In the genomic region with DNA sequence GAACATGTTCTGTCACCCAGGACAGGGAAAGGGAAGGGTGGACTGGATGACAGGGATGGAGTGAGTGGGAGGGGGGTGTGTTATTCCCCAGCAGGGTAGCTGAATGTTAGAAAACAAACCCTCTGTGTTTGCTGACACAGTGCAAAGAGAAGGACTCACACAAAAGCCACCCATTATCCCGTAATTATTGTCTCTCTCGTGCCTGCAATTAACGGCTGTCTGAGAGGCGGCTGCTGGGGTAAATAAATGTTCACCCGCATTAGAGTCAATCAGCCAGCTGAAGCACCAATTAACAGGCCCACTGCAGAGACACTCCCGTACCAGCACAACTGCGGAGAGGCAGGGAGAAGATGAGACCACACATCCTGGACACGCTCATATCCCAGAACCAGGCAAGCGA, we compare ENCODE assay signal across 15 cellular contexts. TPM values are rescaled to one million over a fixed set of nuclear protein-coding genes. Genes with fewer than 3 reads are reported as not detected.
A peak's percentile ranks its signal among the peaks of the same experiment; 100 is the strongest.
DNase-seq lines count a peak whose midpoint lies in the region; ATAC-seq and TF ChIP-seq lines count a peak whose summit lies in the region.
"Had no signal": no experiment of that assay in that cellular context is flagged by ENCODE, and none has a peak within 500 bp of the region (broad histone marks: within the 10 kb centered on the region; RNA-seq: fewer than 3 reads in every experiment).

No MANE protein-coding gene starts in this region.

- POLR2A ChIA-PET in WTC11 (lab: Charles Lee): no interaction called here

- ATAC-seq in WTC11 (no peak), GM21723 (IDR thresholded peaks at IDR 0.05; ENCODE audit: unreplicated experiment) (no peak)
- ATAC-seq: GM12878, HCT116, K562, natural killer cell had no signal

- peaks cover 12% of the 10 kb centered on the region for H3K27me3 Mint-ChIP-seq in WTC11 (ENCODE audit: low read depth)

- H3K36me3 Mint-ChIP-seq in WTC11: no peaks in the 10 kb centered on the region
- H3K36me3 Mint-ChIP-seq: natural killer cell had no signal

- no peak overlapping the region for H3K4me3 Mint-ChIP-seq in WTC11
- H3K4me3 Mint-ChIP-seq: natural killer cell had no signal

- CTCF ChIA-PET in WTC11 (lab: Charles Lee): interaction anchor here (0.7 to 2.2 kb wide), 4 partner anchors 12 to 133 kb away, joined by 3 to 7 read pairs (median 3); no protein-coding TSS in a partner anchor

- H3K9me3 Mint-ChIP-seq in WTC11: no peaks in the 10 kb centered on the region
- H3K9me3 Mint-ChIP-seq: natural killer cell had no signal

- no peak overlapping the region for H3K27ac Mint-ChIP-seq in WTC11
- H3K27ac Mint-ChIP-seq: natural killer cell had no signal

- TF ChIP-seq CTCF in WTC11 (IDR thresholded peaks at IDR 0.05): no peak

- DNase-seq in NCI-H82 (lab: John Stamatoyannopoulos, UW) (peak; percentile 56), NCI-H82 treated with DMSO at 0.1 percent for 48 hours (lab: John Stamatoyannopoulos, UW; ENCODE audit: unreplicated experiment) (no peak), NCI-H2081 (lab: John Stamatoyannopoulos, UW) (peak; percentile 99 to 100), WTC11 (ENCODE audit: low spot score) (no peak), retina (peak; percentile 87), AG08396 (ENCODE audit: low spot score) (no peak), NK-92 (lab: John Stamatoyannopoulos, UW; ENCODE audit: unreplicated experiment) (no peak)
- DNase-seq: 8988T; activated effector memory CD4-positive, alpha-beta T cell treated with Interleukin-2 at 50 U/mL for 16 hours; natural killer cell; WERI-Rb-1 had no signal

- peaks cover 56% of the 10 kb centered on the region for H3K4me1 Mint-ChIP-seq in WTC11
- H3K4me1 Mint-ChIP-seq: natural killer cell had no signal

TF ChIP-seq in WTC11, 78 proteins besides CTCF, POLR2A, EP300 and RAD21:
- TF ChIP-seq ZNF121 (CRISPR knock-in tag; IDR thresholded peaks at IDR 0.05) (0 out of 2 replicates have a peak, but pooled peaks have one; percentile 13), TP53 (CRISPR knock-in tag; IDR thresholded peaks at IDR 0.05) (no peak), MXD4 (CRISPR knock-in tag; IDR thresholded peaks at IDR 0.05; ENCODE audit: borderline replicate concordance) (no peak), ERG (CRISPR knock-in tag; IDR thresholded peaks at IDR 0.05) (no peak), JUN (CRISPR knock-in tag; IDR thresholded peaks at IDR 0.05) (no peak), PRRX2 (CRISPR knock-in tag; IDR thresholded peaks at IDR 0.05) (no peak)

RNA-seq across cellular contexts. Expression of gene PLEKHA6, which starts 19.6 kb away (rescaled TPM):
- total RNA-seq in WTC11 (2021): 9.2 to 11.6 TPM (median 11.0 TPM) in 3 replicates

Comparison
In these comparisons a context has a peak if more than half of its experiments do, and no peak if none do; other contexts are left out.
1. DNase-seq: peak in NCI-H82 (single experiment), NCI-H2081 (2 of 2) and retina (single experiment); none in NCI-H82 treated with DMSO at 0.1 percent for 48 hours (single experiment), WTC11 (single experiment), AG08396 (single experiment) and NK-92 (single experiment).